Comparison of ENCODE assay signal across 9 cellular contexts in genomic region chr1:68805097-68805641, GRCh38.
"Had no signal": no experiment of that assay in that cellular context is flagged by ENCODE, and none has a peak within 500 bp of the region (broad histone marks: within the 10 kb centered on the region; RNA-seq: fewer than 3 reads in every experiment).

No MANE protein-coding gene starts in this region.

- H3K9me3 Mint-ChIP-seq: GM23338, H9 had no signal

- H3K4me3 ChIP-seq: GM23248, GM23338, HAP-1 had no signal

- H3K27ac Mint-ChIP-seq: GM23338, H9, HFFc6 had no signal

- DNase-seq: GM23248, GOT3, H7, H9, HCEC 1CT, HFFc6 had no signal

- H3K4me1 Mint-ChIP-seq: GM23338, H9 had no signal

- ATAC-seq: GM23338, HCT116 had no signal

- H3K36me3 ChIP-seq: HAP-1 had no signal

- H3K9ac ChIP-seq: GM23248 had no signal

- H3K27ac ChIP-seq: GM23248 had no signal

- H3K9me3 ChIP-seq: HAP-1 had no signal

- H3K4me3 Mint-ChIP-seq: GM23338, H9, HFFc6 had no signal

- H2AFZ ChIP-seq: GM23248, GM23338 had no signal

- H3K4me2 ChIP-seq: GM23338 had no signal
